In the genomic region with DNA sequence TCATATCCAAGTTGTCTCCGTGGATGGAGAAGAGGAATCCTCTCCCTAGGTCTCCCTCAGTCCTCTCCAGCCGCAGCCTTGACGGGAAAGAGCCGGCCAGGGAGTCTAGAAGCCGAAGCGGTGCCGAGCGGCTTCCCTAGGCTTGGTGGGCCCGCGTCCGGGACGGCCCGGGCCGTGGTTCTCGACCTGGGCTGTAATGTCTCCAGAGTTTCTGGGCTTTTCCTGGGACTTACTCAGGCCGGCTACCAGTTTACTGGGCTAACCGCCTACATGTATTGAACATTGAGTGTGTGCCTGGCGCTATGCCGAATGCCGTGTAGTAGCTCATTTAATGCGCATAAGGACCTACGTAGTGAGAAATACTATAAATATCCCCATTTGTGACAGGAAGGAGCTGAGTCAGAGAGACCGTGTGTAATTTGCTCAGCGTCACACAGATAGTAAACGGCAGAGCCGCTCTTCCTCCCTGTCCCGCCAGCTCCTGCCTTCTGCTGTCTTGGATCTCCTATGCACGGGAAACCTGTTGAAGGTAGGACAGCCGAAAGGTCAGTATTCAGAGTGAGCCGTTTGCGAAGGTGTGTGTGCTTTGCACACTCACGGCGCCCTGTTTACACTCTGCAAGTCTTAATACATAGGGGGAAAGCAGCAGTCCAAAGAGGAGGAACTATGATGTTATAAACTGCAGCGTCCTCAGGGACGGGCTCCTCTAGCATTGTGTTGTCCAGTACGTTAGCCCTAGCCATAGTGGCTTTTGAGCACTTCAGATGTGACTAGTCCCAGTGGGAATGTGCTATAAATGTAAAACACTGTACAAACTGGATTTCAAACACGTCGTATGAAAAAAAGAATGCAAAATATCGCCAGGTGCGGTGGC, we compare ENCODE assay signal across 1 cellular context.
TF ChIP-seq lines count a peak whose summit lies in the region.

No MANE protein-coding gene starts in this region.

TF ChIP-seq in neural cell, 6 proteins besides CTCF, POLR2A, EP300 and RAD21 (continued from another document):
- TF ChIP-seq, protein P1, sequence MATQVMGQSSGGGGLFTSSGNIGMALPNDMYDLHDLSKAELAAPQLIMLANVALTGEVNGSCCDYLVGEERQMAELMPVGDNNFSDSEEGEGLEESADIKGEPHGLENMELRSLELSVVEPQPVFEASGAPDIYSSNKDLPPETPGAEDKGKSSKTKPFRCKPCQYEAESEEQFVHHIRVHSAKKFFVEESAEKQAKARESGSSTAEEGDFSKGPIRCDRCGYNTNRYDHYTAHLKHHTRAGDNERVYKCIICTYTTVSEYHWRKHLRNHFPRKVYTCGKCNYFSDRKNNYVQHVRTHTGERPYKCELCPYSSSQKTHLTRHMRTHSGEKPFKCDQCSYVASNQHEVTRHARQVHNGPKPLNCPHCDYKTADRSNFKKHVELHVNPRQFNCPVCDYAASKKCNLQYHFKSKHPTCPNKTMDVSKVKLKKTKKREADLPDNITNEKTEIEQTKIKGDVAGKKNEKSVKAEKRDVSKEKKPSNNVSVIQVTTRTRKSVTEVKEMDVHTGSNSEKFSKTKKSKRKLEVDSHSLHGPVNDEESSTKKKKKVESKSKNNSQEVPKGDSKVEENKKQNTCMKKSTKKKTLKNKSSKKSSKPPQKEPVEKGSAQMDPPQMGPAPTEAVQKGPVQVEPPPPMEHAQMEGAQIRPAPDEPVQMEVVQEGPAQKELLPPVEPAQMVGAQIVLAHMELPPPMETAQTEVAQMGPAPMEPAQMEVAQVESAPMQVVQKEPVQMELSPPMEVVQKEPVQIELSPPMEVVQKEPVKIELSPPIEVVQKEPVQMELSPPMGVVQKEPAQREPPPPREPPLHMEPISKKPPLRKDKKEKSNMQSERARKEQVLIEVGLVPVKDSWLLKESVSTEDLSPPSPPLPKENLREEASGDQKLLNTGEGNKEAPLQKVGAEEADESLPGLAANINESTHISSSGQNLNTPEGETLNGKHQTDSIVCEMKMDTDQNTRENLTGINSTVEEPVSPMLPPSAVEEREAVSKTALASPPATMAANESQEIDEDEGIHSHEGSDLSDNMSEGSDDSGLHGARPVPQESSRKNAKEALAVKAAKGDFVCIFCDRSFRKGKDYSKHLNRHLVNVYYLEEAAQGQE (IDR thresholded peaks at IDR 0.05; ENCODE audit: borderline replicate concordance) = no peak
